ENCODE assay signal across 18 cellular contexts in genomic region chr21:34922487-34922886, GRCh38.
DNase-seq lines count a peak whose midpoint lies in the region; ATAC-seq and TF ChIP-seq lines count a peak whose summit lies in the region.
"Had no signal": no experiment of that assay in that cellular context is flagged by ENCODE, and none has a peak within 500 bp of the region (broad histone marks: within the 10 kb centered on the region; RNA-seq: fewer than 3 reads in every experiment).

No MANE protein-coding gene starts in this region.

- peak overlapping the region; percentile 3 for H3K27ac Mint-ChIP-seq in activated naive CD8-positive, alpha-beta T cell
- no peak overlapping the region for H3K27ac Mint-ChIP-seq in activated naive CD8-positive, alpha-beta T cell treated with anti-CD3 and anti-CD28 coated beads, Interleukin-2, amount 50 U/mL, for 24 hours
- H3K27ac Mint-ChIP-seq in stimulated activated naive B cell treated with anti-CD40 and anti-IgM and Interleukin-4, amounts not matched to agents 10 μg/mL and 1 μg/mL and 100 μg/mL, for 72 hours: peak overlapping the region; percentile 65

- H3K36me3 ChIP-seq in OCI-LY7 (ENCODE audit: insufficient read depth, low read length): 0 out of 2 replicates have a peak, but pooled peaks cover 4% of the 10 kb centered on the region

- peaks cover 34% of the 10 kb centered on the region for H3K36me3 Mint-ChIP-seq in activated naive CD8-positive, alpha-beta T cell
- peaks cover 15% of the 10 kb centered on the region for H3K36me3 Mint-ChIP-seq in activated naive CD8-positive, alpha-beta T cell treated with anti-CD3 and anti-CD28 coated beads, Interleukin-2, amount 50 U/mL, for 24 hours (ENCODE audit: low read depth)
- H3K36me3 Mint-ChIP-seq in stimulated activated naive B cell treated with anti-CD40 and anti-IgM and Interleukin-4, amounts not matched to agents 10 μg/mL and 1 μg/mL and 100 μg/mL, for 72 hours: peaks cover 40 to 57% of the 10 kb centered on the region in 2 donors

- ATAC-seq in activated naive CD8-positive, alpha-beta T cell treated with anti-CD3 and anti-CD28 coated beads, Interleukin-2, amount 50 U/mL, for 24 hours: no peak
- ATAC-seq in stimulated activated naive B cell treated with anti-CD40 and anti-IgM and Interleukin-4, amounts not matched to agents 10 μg/mL and 1 μg/mL and 100 μg/mL, for 72 hours (replicated peaks): peak; percentile 29 to 30
- no peak for ATAC-seq in GM21447 (IDR thresholded peaks at IDR 0.05; ENCODE audit: unreplicated experiment)
- ATAC-seq: HepG2 had no signal

- intact Hi-C loops in OCI-LY7 (cut with micrococcal nuclease; ENCODE audit: unreplicated experiment): no loop called here

- no peak overlapping the region for H3K4me3 ChIP-seq in OCI-LY7 (ENCODE audit: low read depth, low read length, poor library complexity, severe bottlenecking)
- H3K4me3 ChIP-seq in fibroblast of the aortic adventitia (ENCODE audit: low read depth, low read length): no peak overlapping the region

- H3K79me2 ChIP-seq in OCI-LY7 (ENCODE audit: insufficient read depth, low read depth, low read length): peaks cover 14% of the 10 kb centered on the region; the same call in 1 of the 2 replicates

- H3K4me1 Mint-ChIP-seq in activated naive CD8-positive, alpha-beta T cell (ENCODE audit: low read depth): peaks cover 61% of the 10 kb centered on the region
- peaks cover 70% of the 10 kb centered on the region for H3K4me1 Mint-ChIP-seq in activated naive CD8-positive, alpha-beta T cell treated with anti-CD3 and anti-CD28 coated beads, Interleukin-2, amount 50 U/mL, for 24 hours
- H3K4me1 Mint-ChIP-seq in stimulated activated naive B cell treated with anti-CD40 and anti-IgM and Interleukin-4, amounts not matched to agents 10 μg/mL and 1 μg/mL and 100 μg/mL, for 72 hours: peaks cover 62 to 88% of the 10 kb centered on the region in 2 donors

- H3K4me2 ChIP-seq in OCI-LY7 (ENCODE audit: low read length): no peak overlapping the region
- H3K4me2 ChIP-seq: KMS-11 had no signal

- peaks cover 5% of the 10 kb centered on the region; the same call in 1 of the 2 replicates for H4K20me1 ChIP-seq in OCI-LY7 (ENCODE audit: insufficient read depth, low read length)

- no peak overlapping the region for H2AFZ ChIP-seq in OCI-LY7 (ENCODE audit: low read length)

- TF ChIP-seq CTCF in OCI-LY7 (conservative IDR thresholded peaks at IDR 0.05; ENCODE audit: low read length) (peak; percentile 39; the same call in 1 of the 2 replicates), fibroblast of the aortic adventitia (IDR thresholded peaks at IDR 0.05; ENCODE audit: insufficient read depth, low read length) (peak; percentile 3)

- no peaks in the 10 kb centered on the region for H3K9me2 ChIP-seq in OCI-LY7 (ENCODE audit: insufficient read depth, low read length)

- no peak overlapping the region for H3K27ac ChIP-seq in OCI-LY7 (ENCODE audit: low read depth, low read length, poor library complexity, severe bottlenecking)
- H3K27ac ChIP-seq: KMS-11 had no signal

- BruUV-seq in OCI-LY7 (replicated peaks; lab: Mats Ljungman, UMichigan): no TSS peak

- peaks cover 12% of the 10 kb centered on the region for H3K4me1 ChIP-seq in OCI-LY7 (ENCODE audit: insufficient read depth, low read length, poor library complexity, severe bottlenecking)

- H3K9me3 ChIP-seq in OCI-LY7 (ENCODE audit: low read length): no peaks in the 10 kb centered on the region

- no peaks in the 10 kb centered on the region for H3K27me3 Mint-ChIP-seq in activated naive CD8-positive, alpha-beta T cell
- no peaks in the 10 kb centered on the region for H3K27me3 Mint-ChIP-seq in activated naive CD8-positive, alpha-beta T cell treated with anti-CD3 and anti-CD28 coated beads, Interleukin-2, amount 50 U/mL, for 24 hours
- H3K27me3 Mint-ChIP-seq in stimulated activated naive B cell treated with anti-CD40 and anti-IgM and Interleukin-4, amounts not matched to agents 10 μg/mL and 1 μg/mL and 100 μg/mL, for 72 hours: no peaks in the 10 kb centered on the region
- H3K27me3 Mint-ChIP-seq: CD4-positive, alpha-beta memory T cell had no signal

- POLR2A ChIA-PET in OCI-LY7 (lab: Charles Lee): no interaction called here

- no peaks in the 10 kb centered on the region for H3K9me3 Mint-ChIP-seq in activated naive CD8-positive, alpha-beta T cell (ENCODE audit: low read depth)
- H3K9me3 Mint-ChIP-seq in activated naive CD8-positive, alpha-beta T cell treated with anti-CD3 and anti-CD28 coated beads, Interleukin-2, amount 50 U/mL, for 24 hours: peaks cover 13% of the 10 kb centered on the region
- peaks cover 6% of the 10 kb centered on the region in 2 donors for H3K9me3 Mint-ChIP-seq in stimulated activated naive B cell treated with anti-CD40 and anti-IgM and Interleukin-4, amounts not matched to agents 10 μg/mL and 1 μg/mL and 100 μg/mL, for 72 hours
- H3K9me3 Mint-ChIP-seq: CD4-positive, alpha-beta memory T cell had no signal

- H3K4me3 Mint-ChIP-seq in activated naive CD8-positive, alpha-beta T cell: no peak overlapping the region
- H3K4me3 Mint-ChIP-seq in activated naive CD8-positive, alpha-beta T cell treated with anti-CD3 and anti-CD28 coated beads, Interleukin-2, amount 50 U/mL, for 24 hours: no peak overlapping the region
- H3K4me3 Mint-ChIP-seq in stimulated activated naive B cell treated with anti-CD40 and anti-IgM and Interleukin-4, amounts not matched to agents 10 μg/mL and 1 μg/mL and 100 μg/mL, for 72 hours: peak overlapping the region in 1 of 2 donors; percentile 8

- CTCF ChIA-PET in OCI-LY7 (lab: Charles Lee; ENCODE audit: unreplicated experiment): no interaction called here

- no peak for DNase-seq in activated naive CD8-positive, alpha-beta T cell treated with anti-CD3 and anti-CD28 coated beads, Interleukin-2, amount 50 U/mL, for 24 hours
- DNase-seq in OCI-LY7 (ENCODE audit: low spot score) (no peak), fibroblast of the aortic adventitia (ENCODE audit: low read depth) (no peak), NCI-H2029 treated with DMSO at 0.1 percent for 48 hours (lab: John Stamatoyannopoulos, UW) (no peak), D341Med (ENCODE audit: low spot score) (no peak)
- no peak for DNase-seq in stimulated activated naive B cell treated with anti-CD40 and anti-IgM and Interleukin-4, amounts not matched to agents 10 μg/mL and 1 μg/mL and 100 μg/mL, for 72 hours
- DNase-seq: CD4-positive, alpha-beta memory T cell; DND-41; GF-D8; MM.1S; NCI-H1105; NCI-H187 treated with DMSO at 0.1 percent for 48 hours; NCI-H510A; NCI-H82 had no signal

Comparison
In these comparisons a context has a peak if more than half of its experiments do, and no peak if none do; other contexts are left out.
1. ATAC-seq: peak in stimulated activated naive B cell treated with anti-CD40 and anti-IgM and Interleukin-4, amounts not matched to agents 10 μg/mL and 1 μg/mL and 100 μg/mL, for 72 hours (2 of 2); none in activated naive CD8-positive, alpha-beta T cell treated with anti-CD3 and anti-CD28 coated beads, Interleukin-2, amount 50 U/mL, for 24 hours (single experiment) and GM21447 (single experiment).